9 cellular contexts compared by ENCODE assay signal in genomic region chr3:192082733-192083660, GRCh38.
DNase-seq lines count a peak whose midpoint lies in the region; ATAC-seq and TF ChIP-seq lines count a peak whose summit lies in the region.
"Had no signal": no experiment of that assay in that cellular context is flagged by ENCODE, and none has a peak within 500 bp of the region (broad histone marks: within the 10 kb centered on the region; RNA-seq: fewer than 3 reads in every experiment).

No MANE protein-coding gene starts in this region.

- no peak for ATAC-seq in Right ventricle myocardium inferior
- no peak for ATAC-seq in Right ventricle myocardium superior (ENCODE audit: poor library complexity)
- peak; percentile 90 for ATAC-seq in HG02623 (IDR thresholded peaks at IDR 0.05; ENCODE audit: unreplicated experiment)
- ATAC-seq in HG03457 (IDR thresholded peaks at IDR 0.05; ENCODE audit: unreplicated experiment): peak; percentile 91
- ATAC-seq in stimulated activated memory B cell treated with anti-CD40 and anti-IgM and Interleukin-4, amounts not matched to agents 10 μg/mL and 1 μg/mL and 100 μg/mL, for 72 hours: peak; percentile 41
- no peak for ATAC-seq in stimulated activated naive CD8-positive, alpha-beta T cell treated with anti-CD3 and anti-CD28 coated beads, Interleukin-15, amount 100 ng/mL, for 72 hours

- no peaks in the 10 kb centered on the region for H3K9me3 Mint-ChIP-seq in stimulated activated memory B cell treated with anti-CD40 and anti-IgM and Interleukin-4, amounts not matched to agents 10 μg/mL and 1 μg/mL and 100 μg/mL, for 72 hours
- peaks cover 5 to 9% of the 10 kb centered on the region in 2 donors for H3K9me3 Mint-ChIP-seq in stimulated activated naive CD8-positive, alpha-beta T cell treated with anti-CD3 and anti-CD28 coated beads, Interleukin-15, amount 100 ng/mL, for 72 hours

- no peak overlapping the region for H3K4me3 Mint-ChIP-seq in stimulated activated memory B cell treated with anti-CD40 and anti-IgM and Interleukin-4, amounts not matched to agents 10 μg/mL and 1 μg/mL and 100 μg/mL, for 72 hours
- H3K4me3 Mint-ChIP-seq in stimulated activated naive CD8-positive, alpha-beta T cell treated with anti-CD3 and anti-CD28 coated beads, Interleukin-15, amount 100 ng/mL, for 72 hours: no peak overlapping the region

- peak; percentile 37 for DNase-seq in Right ventricle myocardium inferior (ENCODE audit: missing footprints)
- DNase-seq in Right ventricle myocardium superior: no peak
- no peak for DNase-seq in GM10266 (ENCODE audit: extremely low spot score)
- DNase-seq in HuH-7 (ENCODE audit: low spot score): no peak
- DNase-seq in stimulated activated naive CD8-positive, alpha-beta T cell treated with anti-CD3 and anti-CD28 coated beads, Interleukin-15, amount 100 ng/mL, for 72 hours: no peak
- DNase-seq: NCI-H524 had no signal

- intact Hi-C loops in Right ventricle myocardium inferior (cut with DNase I) (no loop called here), Right ventricle myocardium superior (cut with DNase I) (no loop called here)

- no peaks in the 10 kb centered on the region for H3K36me3 Mint-ChIP-seq in stimulated activated memory B cell treated with anti-CD40 and anti-IgM and Interleukin-4, amounts not matched to agents 10 μg/mL and 1 μg/mL and 100 μg/mL, for 72 hours

- no peak for TF ChIP-seq CTCF in GM10266 (IDR thresholded peaks at IDR 0.05; ENCODE audit: control insufficient read depth, insufficient read depth, low read depth, missing control alignments)

- peaks cover 13% of the 10 kb centered on the region for H3K4me1 Mint-ChIP-seq in stimulated activated memory B cell treated with anti-CD40 and anti-IgM and Interleukin-4, amounts not matched to agents 10 μg/mL and 1 μg/mL and 100 μg/mL, for 72 hours
- H3K4me1 Mint-ChIP-seq in stimulated activated naive CD8-positive, alpha-beta T cell treated with anti-CD3 and anti-CD28 coated beads, Interleukin-15, amount 100 ng/mL, for 72 hours: no peaks in the 10 kb centered on the region

- H3K27ac Mint-ChIP-seq in stimulated activated memory B cell treated with anti-CD40 and anti-IgM and Interleukin-4, amounts not matched to agents 10 μg/mL and 1 μg/mL and 100 μg/mL, for 72 hours: no peak overlapping the region
- no peak overlapping the region for H3K27ac Mint-ChIP-seq in stimulated activated naive CD8-positive, alpha-beta T cell treated with anti-CD3 and anti-CD28 coated beads, Interleukin-15, amount 100 ng/mL, for 72 hours

- H3K27me3 Mint-ChIP-seq in stimulated activated memory B cell treated with anti-CD40 and anti-IgM and Interleukin-4, amounts not matched to agents 10 μg/mL and 1 μg/mL and 100 μg/mL, for 72 hours: no peaks in the 10 kb centered on the region
- no peaks in the 10 kb centered on the region for H3K27me3 Mint-ChIP-seq in stimulated activated naive CD8-positive, alpha-beta T cell treated with anti-CD3 and anti-CD28 coated beads, Interleukin-15, amount 100 ng/mL, for 72 hours

Comparison
In these comparisons a context has a peak if more than half of its experiments do, and no peak if none do; other contexts are left out.
1. ATAC-seq: peak in HG02623 (single experiment), HG03457 (single experiment) and stimulated activated memory B cell treated with anti-CD40 and anti-IgM and Interleukin-4, amounts not matched to agents 10 μg/mL and 1 μg/mL and 100 μg/mL, for 72 hours (single experiment); none in Right ventricle myocardium inferior (single experiment), Right ventricle myocardium superior (single experiment) and stimulated activated naive CD8-positive, alpha-beta T cell treated with anti-CD3 and anti-CD28 coated beads, Interleukin-15, amount 100 ng/mL, for 72 hours (single experiment).